Comparison of ENCODE assay signal across 8 cellular contexts in the genomic region with DNA sequence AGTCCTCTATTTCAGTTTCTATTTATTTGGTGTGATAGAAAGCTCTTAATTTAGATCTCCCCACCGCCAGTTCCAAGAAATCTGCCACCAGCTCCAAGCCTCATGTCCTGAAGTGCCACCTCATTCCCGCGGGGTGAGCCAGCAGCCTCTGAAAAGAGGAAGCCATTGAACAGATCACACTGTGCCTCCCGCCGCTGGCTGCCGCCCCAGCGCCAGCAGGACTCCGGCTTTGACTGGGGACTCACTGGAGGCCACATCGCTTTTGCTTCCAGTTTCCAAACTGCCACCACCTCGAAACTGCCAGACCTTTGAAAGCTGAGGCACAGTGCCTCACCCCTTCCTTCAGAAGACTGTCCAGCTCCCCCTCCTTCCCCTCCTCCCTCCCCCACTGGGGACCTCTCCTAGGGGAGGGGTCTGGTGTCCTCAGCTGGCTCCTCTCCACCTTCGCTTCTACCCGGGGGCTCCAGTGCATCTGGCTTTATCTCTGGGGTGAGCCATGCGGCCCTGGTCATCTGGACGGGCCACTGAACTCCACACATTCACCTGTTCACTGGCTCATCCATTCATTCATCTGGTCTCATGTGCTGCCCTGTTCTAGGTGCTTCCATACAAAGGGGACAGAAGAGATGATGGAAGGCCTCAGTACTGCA. TPM values are rescaled to one million over a fixed set of nuclear protein-coding genes. Genes with fewer than 3 reads are reported as not detected.
DNase-seq lines count a peak whose midpoint lies in the region; ATAC-seq and TF ChIP-seq lines count a peak whose summit lies in the region.

No MANE protein-coding gene starts in this region.

- no peak for ATAC-seq in foreskin keratinocyte

- H3K4me1 ChIP-seq in foreskin keratinocyte: no peaks in the 10 kb centered on the region

- no peaks in the 10 kb centered on the region for H3K27me3 ChIP-seq in foreskin keratinocyte

- peaks cover 6% of the 10 kb centered on the region for H3K9me3 Mint-ChIP-seq in T-helper 2 cell treated with Interferon-gamma antibody and Interleukin-4, amounts not matched to agents 5 μg/mL and 100 μg/mL, for 36 hours
- no peaks in the 10 kb centered on the region for H3K9me3 Mint-ChIP-seq in HFFc6

- TF ChIP-seq CTCF in HFFc6 (IDR thresholded peaks at IDR 0.05) (no peak), foreskin keratinocyte (conservative IDR thresholded peaks at IDR 0.05) (no peak)

- H3K27ac Mint-ChIP-seq in T-helper 2 cell treated with Interferon-gamma antibody and Interleukin-4, amounts not matched to agents 5 μg/mL and 100 μg/mL, for 36 hours: peak overlapping the region; percentile 76
- peak overlapping the region; percentile 27; the same call in 1 of the 2 replicates for H3K27ac Mint-ChIP-seq in HFFc6

- H3K4me3 Mint-ChIP-seq in T-helper 2 cell treated with Interferon-gamma antibody and Interleukin-4, amounts not matched to agents 5 μg/mL and 100 μg/mL, for 36 hours: peak overlapping the region; percentile 71
- H3K4me3 Mint-ChIP-seq in HFFc6: peak overlapping the region; percentile 20; the same call in 1 of the 2 replicates

- peaks cover 15% of the 10 kb centered on the region for H3K4me1 Mint-ChIP-seq in T-helper 2 cell treated with Interferon-gamma antibody and Interleukin-4, amounts not matched to agents 5 μg/mL and 100 μg/mL, for 36 hours (ENCODE audit: low read depth)
- peaks cover 27% of the 10 kb centered on the region for H3K4me1 Mint-ChIP-seq in HFFc6 (ENCODE audit: low read depth)

- H3K36me3 Mint-ChIP-seq in T-helper 2 cell treated with Interferon-gamma antibody and Interleukin-4, amounts not matched to agents 5 μg/mL and 100 μg/mL, for 36 hours (ENCODE audit: low read depth): peaks cover 3% of the 10 kb centered on the region
- peaks cover 13% of the 10 kb centered on the region for H3K36me3 Mint-ChIP-seq in HFFc6 (ENCODE audit: low read depth)

- H3K27ac ChIP-seq in caudate nucleus (ENCODE audit: low read depth, low read length): peak overlapping the region; percentile 11
- no peak overlapping the region for H3K27ac ChIP-seq in foreskin keratinocyte

- POLR2A ChIA-PET in HEK293T (lab: Yijun Ruan, JAX): no interaction called here

- peaks cover 2% of the 10 kb centered on the region for H3K27me3 Mint-ChIP-seq in T-helper 2 cell treated with Interferon-gamma antibody and Interleukin-4, amounts not matched to agents 5 μg/mL and 100 μg/mL, for 36 hours (ENCODE audit: low read depth)
- H3K27me3 Mint-ChIP-seq in HFFc6 (ENCODE audit: insufficient read depth): peaks cover 9% of the 10 kb centered on the region; the same call in 1 of the 2 replicates

- CTCF ChIA-PET in HEK293T (lab: Yijun Ruan, JAX): no interaction called here

- peak; percentile 38 for DNase-seq in T-helper 2 cell treated with Interferon-gamma antibody and Interleukin-4, amounts not matched to agents 5 μg/mL and 100 μg/mL, for 36 hours (ENCODE audit: low spot score)
- DNase-seq in T-helper 2 cell (no peak), HFFc6 (no peak), NCI-H345 treated with DMSO at 0.1 percent for 48 hours (lab: John Stamatoyannopoulos, UW; ENCODE audit: unreplicated experiment) (peak; percentile 44), caudate nucleus (lab: John Stamatoyannopoulos, UW) (peak in 57 of 61 donors; percentile 9 to 86 (median 58)), mucosa of gallbladder (ENCODE audit: low spot score) (peak; percentile 24), foreskin keratinocyte (no peak), HEK293T (ENCODE audit: extremely low spot score) (no peak)

TF ChIP-seq in HEK293T, 16 proteins besides CTCF, POLR2A, EP300 and RAD21:
- TF ChIP-seq LEF1 (IDR thresholded peaks at IDR 0.05; ENCODE audit: borderline replicate concordance) (no peak), NFRKB (IDR thresholded peaks at IDR 0.05) (no peak), CTBP1 (IDR thresholded peaks at IDR 0.05; ENCODE audit: borderline replicate concordance) (no peak), ZNF384 (IDR thresholded peaks at IDR 0.05) (no peak), TARDBP (IDR thresholded peaks at IDR 0.05) (no peak), FOXK2 (IDR thresholded peaks at IDR 0.05) (no peak), L3MBTL2 (conservative IDR thresholded peaks at IDR 0.05) (no peak), FOXM1 (IDR thresholded peaks at IDR 0.05; ENCODE audit: borderline replicate concordance) (no peak), HDGF (IDR thresholded peaks at IDR 0.05; ENCODE audit: borderline replicate concordance) (no peak), ARNT (IDR thresholded peaks at IDR 0.05) (no peak), SP1 (IDR thresholded peaks at IDR 0.05) (no peak), SUZ12 (IDR thresholded peaks at IDR 0.05) (no peak), ELF4 (IDR thresholded peaks at IDR 0.05) (no peak), BHLHE40 (IDR thresholded peaks at IDR 0.05; ENCODE audit: borderline replicate concordance) (no peak), FOXA1 (IDR thresholded peaks at IDR 0.05) (no peak)
- TF ChIP-seq, protein P1, sequence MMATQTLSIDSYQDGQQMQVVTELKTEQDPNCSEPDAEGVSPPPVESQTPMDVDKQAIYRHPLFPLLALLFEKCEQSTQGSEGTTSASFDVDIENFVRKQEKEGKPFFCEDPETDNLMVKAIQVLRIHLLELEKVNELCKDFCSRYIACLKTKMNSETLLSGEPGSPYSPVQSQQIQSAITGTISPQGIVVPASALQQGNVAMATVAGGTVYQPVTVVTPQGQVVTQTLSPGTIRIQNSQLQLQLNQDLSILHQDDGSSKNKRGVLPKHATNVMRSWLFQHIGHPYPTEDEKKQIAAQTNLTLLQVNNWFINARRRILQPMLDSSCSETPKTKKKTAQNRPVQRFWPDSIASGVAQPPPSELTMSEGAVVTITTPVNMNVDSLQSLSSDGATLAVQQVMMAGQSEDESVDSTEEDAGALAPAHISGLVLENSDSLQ (IDR thresholded peaks at IDR 0.05): no peak

RNA-seq across cellular contexts. Expression of gene VPS26C, which starts 59.0 kb away (rescaled TPM):
- 10 to 100 TPM; 40.8 to 50.0 (median 44.3) TPM for total RNA-seq in HFFc6 (2021; fragmentation: NEBNext Ultra II Directional; extraction: Animal tissue kit (Norgen Biotek cat#: 25700))
- total RNA-seq in mucosa of gallbladder (48.2 TPM), foreskin keratinocyte (39.0 and 43.7 TPM in 2 replicates)
- polyA plus RNA-seq in foreskin keratinocyte: 25.4 and 25.7 TPM in 2 replicates

Comparison
In these comparisons a context has a peak if more than half of its experiments do, and no peak if none do; other contexts are left out.
1. DNase-seq: peak in T-helper 2 cell treated with Interferon-gamma antibody and Interleukin-4, amounts not matched to agents 5 μg/mL and 100 μg/mL, for 36 hours (single experiment), NCI-H345 treated with DMSO at 0.1 percent for 48 hours (single experiment), caudate nucleus (57 of 61) and mucosa of gallbladder (single experiment); none in T-helper 2 cell (0 of 5), HFFc6 (single experiment), foreskin keratinocyte (0 of 2) and HEK293T (single experiment).